9 cellular contexts compared by ENCODE assay signal in the genomic region with DNA sequence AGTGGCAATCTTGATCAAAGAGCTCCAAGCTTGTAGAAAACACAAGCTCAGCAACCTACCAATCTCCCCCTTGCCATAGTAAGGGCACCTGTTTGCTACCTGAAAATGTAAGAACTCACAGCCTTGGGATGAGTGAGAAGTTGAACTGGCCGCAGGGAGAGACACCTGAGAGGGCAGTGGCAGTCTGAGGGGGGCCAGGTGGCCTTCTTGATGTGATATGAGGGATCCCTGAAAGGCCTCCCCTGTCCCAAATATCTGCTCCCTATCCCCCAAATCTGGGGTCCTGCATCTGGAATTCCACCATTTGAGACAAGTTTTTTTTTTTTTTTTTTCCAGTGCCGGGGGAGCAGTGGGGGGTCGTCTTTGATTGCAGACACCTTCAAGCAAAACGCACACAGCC.
DNase-seq lines count a peak whose midpoint lies in the region; ATAC-seq and TF ChIP-seq lines count a peak whose summit lies in the region.
"Had no signal": no experiment of that assay in that cellular context is flagged by ENCODE, and none has a peak within 500 bp of the region (broad histone marks: within the 10 kb centered on the region; RNA-seq: fewer than 3 reads in every experiment).

No MANE protein-coding gene starts in this region.

- H3K36me3 ChIP-seq in mucosa of rectum (ENCODE audit: control insufficient read depth in 2 of 2, insufficient read depth in 2 of 2, low read length in 2 of 2) (no peaks in the 10 kb centered on the region), upper lobe of left lung (no peaks in the 10 kb centered on the region)

- H3K4me3 Mint-ChIP-seq in activated naive CD4-positive, alpha-beta T cell treated with anti-CD3 and anti-CD28 coated beads, Interleukin-2, amount 50 U/mL, for 24 hours, result peak overlapping the region; percentile 44
- peak overlapping the region; percentile 77 for H3K4me3 Mint-ChIP-seq in central memory CD8-positive, alpha-beta T cell
- no peak overlapping the region for H3K4me3 Mint-ChIP-seq in chondrocyte (ENCODE audit: unreplicated experiment)

- H3K27ac ChIP-seq in mucosa of rectum (ENCODE audit: low read depth in 2 of 2, low read length in 2 of 2), result peak overlapping the region; percentile 94 to 97
- peak overlapping the region; percentile 71 to 91 (median 88) for H3K27ac ChIP-seq in upper lobe of left lung
- H3K27ac ChIP-seq in substantia nigra (ENCODE audit: low read depth, low read length, poor library complexity, severe bottlenecking), result no peak overlapping the region

- no peak for ATAC-seq in central memory CD8-positive, alpha-beta T cell (replicated peaks; ENCODE audit: extremely low read depth, poor library complexity, severe bottlenecking)
- ATAC-seq in upper lobe of left lung (ENCODE audit: low FRiP score in 2 of 2), result no peak
- no peak for ATAC-seq in activated CD4-positive, CD25-positive, alpha-beta regulatory T cell treated with anti-CD3 and anti-CD28 coated beads, Interleukin-2, amount 50 U/mL, for 24 hours

- H3K27me3 ChIP-seq in mucosa of rectum (ENCODE audit: control insufficient read depth in 2 of 2, insufficient read depth in 2 of 2, low read length in 2 of 2) (no peaks in the 10 kb centered on the region), upper lobe of left lung (no peaks in the 10 kb centered on the region)

- H3K9me3 ChIP-seq in mucosa of rectum (ENCODE audit: control insufficient read depth in 2 of 2, low read length in 2 of 2), result no peaks in the 10 kb centered on the region
- H3K9me3 ChIP-seq in upper lobe of left lung, result no peaks in the 10 kb centered on the region

- peaks cover 7% of the 10 kb centered on the region for H3K27me3 Mint-ChIP-seq in activated naive CD4-positive, alpha-beta T cell treated with anti-CD3 and anti-CD28 coated beads, Interleukin-2, amount 50 U/mL, for 24 hours
- peaks cover 16% of the 10 kb centered on the region for H3K27me3 Mint-ChIP-seq in central memory CD8-positive, alpha-beta T cell
- peaks cover 3% of the 10 kb centered on the region for H3K27me3 Mint-ChIP-seq in chondrocyte (ENCODE audit: low read depth)

- H3K27ac Mint-ChIP-seq in activated naive CD4-positive, alpha-beta T cell treated with anti-CD3 and anti-CD28 coated beads, Interleukin-2, amount 50 U/mL, for 24 hours, result no peak overlapping the region
- H3K27ac Mint-ChIP-seq in central memory CD8-positive, alpha-beta T cell (ENCODE audit: low read depth), result no peak overlapping the region
- no peak overlapping the region for H3K27ac Mint-ChIP-seq in chondrocyte (ENCODE audit: unreplicated experiment)
- H3K27ac Mint-ChIP-seq: activated CD8-positive, alpha-beta T cell treated with anti-CD3 and anti-CD28 coated beads for 36 hours had no signal

- no peaks in the 10 kb centered on the region for H3K9me3 Mint-ChIP-seq in activated naive CD4-positive, alpha-beta T cell treated with anti-CD3 and anti-CD28 coated beads, Interleukin-2, amount 50 U/mL, for 24 hours
- no peaks in the 10 kb centered on the region for H3K9me3 Mint-ChIP-seq in central memory CD8-positive, alpha-beta T cell
- no peaks in the 10 kb centered on the region for H3K9me3 Mint-ChIP-seq in chondrocyte (ENCODE audit: low read depth)
- H3K9me3 Mint-ChIP-seq: activated CD8-positive, alpha-beta T cell treated with anti-CD3 and anti-CD28 coated beads for 36 hours had no signal

- no peak for DNase-seq in activated naive CD4-positive, alpha-beta T cell (lab: John Stamatoyannopoulos, UW)
- DNase-seq in central memory CD8-positive, alpha-beta T cell (ENCODE audit: low spot score in 2 of 2), result no peak
- no peak for DNase-seq in upper lobe of left lung
- DNase-seq in chondrocyte (ENCODE audit: low spot score), result no peak
- DNase-seq in substantia nigra (lab: John Stamatoyannopoulos, UW), result no peak
- DNase-seq: activated CD8-positive, alpha-beta T cell treated with anti-CD3 and anti-CD28 coated beads for 36 hours had no signal

- no peaks in the 10 kb centered on the region for H3K36me3 Mint-ChIP-seq in activated naive CD4-positive, alpha-beta T cell treated with anti-CD3 and anti-CD28 coated beads, Interleukin-2, amount 50 U/mL, for 24 hours
- no peaks in the 10 kb centered on the region for H3K36me3 Mint-ChIP-seq in central memory CD8-positive, alpha-beta T cell (ENCODE audit: insufficient read depth)
- H3K36me3 Mint-ChIP-seq in chondrocyte (ENCODE audit: low read depth), result no peaks in the 10 kb centered on the region

- no peak for TF ChIP-seq EP300 in upper lobe of left lung (IDR thresholded peaks at IDR 0.05)

- peaks cover 5% of the 10 kb centered on the region for H3K4me1 Mint-ChIP-seq in activated naive CD4-positive, alpha-beta T cell treated with anti-CD3 and anti-CD28 coated beads, Interleukin-2, amount 50 U/mL, for 24 hours
- no peaks in the 10 kb centered on the region for H3K4me1 Mint-ChIP-seq in central memory CD8-positive, alpha-beta T cell
- peaks cover 8% of the 10 kb centered on the region for H3K4me1 Mint-ChIP-seq in chondrocyte (ENCODE audit: low read depth)

- no peak for TF ChIP-seq POLR2A in upper lobe of left lung (IDR thresholded peaks at IDR 0.05)

- H3K4me1 ChIP-seq in mucosa of rectum (ENCODE audit: control insufficient read depth in 2 of 2, insufficient read depth in 2 of 2, low read length in 2 of 2) (peaks cover 29 to 39% of the 10 kb centered on the region in 2 donors), upper lobe of left lung (peaks cover 20 to 33% (median 24%) of the 10 kb centered on the region in 4 donors)

- peak overlapping the region in 1 of 2 donors; percentile 78 for H3K9ac ChIP-seq in mucosa of rectum (ENCODE audit: low read depth in 1 of 2, low read length in 2 of 2)

- WGBS in upper lobe of left lung, 2 donors, result 57 to 68% methylated on average over 4 of the region's 4 CpGs

- no peak for TF ChIP-seq CTCF in upper lobe of left lung (IDR thresholded peaks at IDR 0.05)
- TF ChIP-seq CTCF in chondrocyte (IDR thresholded peaks at IDR 0.05), result no peak

- H3K4me3 ChIP-seq in mucosa of rectum (ENCODE audit: low read length in 2 of 2), result peak overlapping the region; percentile 69 to 74
- peak overlapping the region in 3 of 4 donors; percentile 58 to 75 (median 66) for H3K4me3 ChIP-seq in upper lobe of left lung
